1 cellular context compared by ENCODE assay signal in the genomic region with DNA sequence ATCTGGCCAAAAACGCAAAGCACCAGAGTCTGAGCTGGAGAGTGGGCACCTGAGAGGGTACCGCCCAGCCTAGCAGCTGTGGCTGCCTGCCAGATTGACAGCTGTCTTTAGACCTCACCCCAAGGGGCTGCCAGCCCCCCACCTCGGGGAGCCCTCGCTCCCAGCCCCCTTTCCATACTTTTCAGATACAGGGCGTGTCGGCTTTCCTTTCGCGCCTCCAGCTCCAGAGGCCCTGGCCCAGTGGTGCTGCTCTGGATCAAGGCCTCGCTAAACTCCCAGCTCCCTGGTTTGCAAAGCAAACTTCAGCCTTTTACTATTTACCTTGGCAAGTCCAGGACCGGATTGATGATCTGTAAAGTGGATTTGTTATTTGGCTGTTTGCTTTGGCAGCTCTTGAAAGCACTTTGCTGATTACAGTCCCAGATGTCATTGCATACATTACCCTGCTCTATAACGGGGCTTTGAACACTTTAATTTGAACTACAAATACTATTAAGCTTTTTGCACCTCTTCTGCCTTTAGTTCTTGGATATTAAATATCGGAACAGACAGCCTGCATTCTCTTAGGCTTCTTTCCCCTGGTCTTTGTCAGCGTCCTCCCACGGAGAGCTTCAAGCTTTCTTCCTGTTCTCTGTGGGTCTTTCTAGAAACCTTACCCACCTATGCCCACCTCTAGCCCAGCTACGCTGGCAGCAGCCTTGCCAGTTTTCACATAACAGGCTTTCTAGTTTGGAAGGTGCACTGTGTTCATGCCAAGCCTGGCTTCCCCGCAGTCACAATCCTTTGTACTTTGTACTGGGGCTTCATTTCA.
A peak's percentile ranks its signal among the peaks of the same experiment; 100 is the strongest.
TF ChIP-seq lines count a peak whose summit lies in the region.

No MANE protein-coding gene starts in this region.

TF ChIP-seq in HepG2, 621 proteins besides CTCF, POLR2A, EP300 and RAD21 (continued from another document and continues in another):
- no peak for TF ChIP-seq ZNF646 (CRISPR knock-in tag; IDR thresholded peaks at IDR 0.05)
- peak; percentile 94 for TF ChIP-seq RXRB (CRISPR knock-in tag; IDR thresholded peaks at IDR 0.05; ENCODE audit: borderline replicate concordance)
- no peak for TF ChIP-seq ZNF75D (CRISPR knock-in tag; IDR thresholded peaks at IDR 0.05; ENCODE audit: borderline replicate concordance)
- TF ChIP-seq, protein P1, sequence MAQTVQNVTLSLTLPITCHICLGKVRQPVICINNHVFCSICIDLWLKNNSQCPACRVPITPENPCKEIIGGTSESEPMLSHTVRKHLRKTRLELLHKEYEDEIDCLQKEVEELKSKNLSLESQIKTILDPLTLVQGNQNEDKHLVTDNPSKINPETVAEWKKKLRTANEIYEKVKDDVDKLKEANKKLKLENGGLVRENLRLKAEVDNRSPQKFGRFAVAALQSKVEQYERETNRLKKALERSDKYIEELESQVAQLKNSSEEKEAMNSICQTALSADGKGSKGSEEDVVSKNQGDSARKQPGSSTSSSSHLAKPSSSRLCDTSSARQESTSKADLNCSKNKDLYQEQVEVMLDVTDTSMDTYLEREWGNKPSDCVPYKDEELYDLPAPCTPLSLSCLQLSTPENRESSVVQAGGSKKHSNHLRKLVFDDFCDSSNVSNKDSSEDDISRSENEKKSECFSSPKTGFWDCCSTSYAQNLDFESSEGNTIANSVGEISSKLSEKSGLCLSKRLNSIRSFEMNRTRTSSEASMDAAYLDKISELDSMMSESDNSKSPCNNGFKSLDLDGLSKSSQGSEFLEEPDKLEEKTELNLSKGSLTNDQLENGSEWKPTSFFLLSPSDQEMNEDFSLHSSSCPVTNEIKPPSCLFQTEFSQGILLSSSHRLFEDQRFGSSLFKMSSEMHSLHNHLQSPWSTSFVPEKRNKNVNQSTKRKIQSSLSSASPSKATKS (CRISPR knock-in tag; IDR thresholded peaks at IDR 0.05) = no peak
- TF ChIP-seq ZNF207 (IDR thresholded peaks at IDR 0.05; ENCODE audit: borderline replicate concordance) = no peak
- TF ChIP-seq ZFX (CRISPR knock-in tag; IDR thresholded peaks at IDR 0.05; ENCODE audit: low read depth) = peak; percentile 91
- no peak for TF ChIP-seq ZNF251 (CRISPR knock-in tag; IDR thresholded peaks at IDR 0.05)
- peak; percentile 100 for TF ChIP-seq TCF7 (IDR thresholded peaks at IDR 0.05; ENCODE audit: low read depth)
- peak; percentile 98 for TF ChIP-seq FOXA1 (IDR thresholded peaks at IDR 0.05)
- TF ChIP-seq FOXA1 (CRISPR knock-in tag; IDR thresholded peaks at IDR 0.05) = peak; percentile 100
- TF ChIP-seq, protein P2, sequence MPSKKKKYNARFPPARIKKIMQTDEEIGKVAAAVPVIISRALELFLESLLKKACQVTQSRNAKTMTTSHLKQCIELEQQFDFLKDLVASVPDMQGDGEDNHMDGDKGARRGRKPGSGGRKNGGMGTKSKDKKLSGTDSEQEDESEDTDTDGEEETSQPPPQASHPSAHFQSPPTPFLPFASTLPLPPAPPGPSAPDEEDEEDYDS (CRISPR knock-in tag; IDR thresholded peaks at IDR 0.05) = peak; percentile 73
- TF ChIP-seq, protein P3, sequence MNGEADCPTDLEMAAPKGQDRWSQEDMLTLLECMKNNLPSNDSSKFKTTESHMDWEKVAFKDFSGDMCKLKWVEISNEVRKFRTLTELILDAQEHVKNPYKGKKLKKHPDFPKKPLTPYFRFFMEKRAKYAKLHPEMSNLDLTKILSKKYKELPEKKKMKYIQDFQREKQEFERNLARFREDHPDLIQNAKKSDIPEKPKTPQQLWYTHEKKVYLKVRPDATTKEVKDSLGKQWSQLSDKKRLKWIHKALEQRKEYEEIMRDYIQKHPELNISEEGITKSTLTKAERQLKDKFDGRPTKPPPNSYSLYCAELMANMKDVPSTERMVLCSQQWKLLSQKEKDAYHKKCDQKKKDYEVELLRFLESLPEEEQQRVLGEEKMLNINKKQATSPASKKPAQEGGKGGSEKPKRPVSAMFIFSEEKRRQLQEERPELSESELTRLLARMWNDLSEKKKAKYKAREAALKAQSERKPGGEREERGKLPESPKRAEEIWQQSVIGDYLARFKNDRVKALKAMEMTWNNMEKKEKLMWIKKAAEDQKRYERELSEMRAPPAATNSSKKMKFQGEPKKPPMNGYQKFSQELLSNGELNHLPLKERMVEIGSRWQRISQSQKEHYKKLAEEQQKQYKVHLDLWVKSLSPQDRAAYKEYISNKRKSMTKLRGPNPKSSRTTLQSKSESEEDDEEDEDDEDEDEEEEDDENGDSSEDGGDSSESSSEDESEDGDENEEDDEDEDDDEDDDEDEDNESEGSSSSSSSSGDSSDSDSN (CRISPR knock-in tag; IDR thresholded peaks at IDR 0.05) = peak; percentile 64
- TF ChIP-seq ZNF24 (IDR thresholded peaks at IDR 0.05) = peak; percentile 44; the same call in 1 of the 2 replicates
- TF ChIP-seq RFXANK (CRISPR knock-in tag; IDR thresholded peaks at IDR 0.05) = 0 out of 2 replicates have a peak, but pooled peaks have one; percentile 20
- peak; percentile 100 for TF ChIP-seq ARID3A (IDR thresholded peaks at IDR 0.05; ENCODE audit: low read depth, low read length)
- TF ChIP-seq, protein P4, sequence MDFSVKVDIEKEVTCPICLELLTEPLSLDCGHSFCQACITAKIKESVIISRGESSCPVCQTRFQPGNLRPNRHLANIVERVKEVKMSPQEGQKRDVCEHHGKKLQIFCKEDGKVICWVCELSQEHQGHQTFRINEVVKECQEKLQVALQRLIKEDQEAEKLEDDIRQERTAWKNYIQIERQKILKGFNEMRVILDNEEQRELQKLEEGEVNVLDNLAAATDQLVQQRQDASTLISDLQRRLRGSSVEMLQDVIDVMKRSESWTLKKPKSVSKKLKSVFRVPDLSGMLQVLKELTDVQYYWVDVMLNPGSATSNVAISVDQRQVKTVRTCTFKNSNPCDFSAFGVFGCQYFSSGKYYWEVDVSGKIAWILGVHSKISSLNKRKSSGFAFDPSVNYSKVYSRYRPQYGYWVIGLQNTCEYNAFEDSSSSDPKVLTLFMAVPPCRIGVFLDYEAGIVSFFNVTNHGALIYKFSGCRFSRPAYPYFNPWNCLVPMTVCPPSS (IDR thresholded peaks at IDR 0.05) = no peak
- 0 out of 2 replicates have a peak, but pooled peaks have one; percentile 27 for TF ChIP-seq HES4 (CRISPR knock-in tag; IDR thresholded peaks at IDR 0.05; ENCODE audit: borderline replicate concordance)
- TF ChIP-seq EZH2 (conservative IDR thresholded peaks at IDR 0.05; ENCODE audit: low read depth, low read length) = no peak
- TF ChIP-seq NCOA1 (CRISPR knock-in tag; IDR thresholded peaks at IDR 0.05) = no peak
- TF ChIP-seq ZNF549 (CRISPR knock-in tag; IDR thresholded peaks at IDR 0.05) = 0 out of 2 replicates have a peak, but pooled peaks have one; percentile 22
- TF ChIP-seq, protein P5, sequence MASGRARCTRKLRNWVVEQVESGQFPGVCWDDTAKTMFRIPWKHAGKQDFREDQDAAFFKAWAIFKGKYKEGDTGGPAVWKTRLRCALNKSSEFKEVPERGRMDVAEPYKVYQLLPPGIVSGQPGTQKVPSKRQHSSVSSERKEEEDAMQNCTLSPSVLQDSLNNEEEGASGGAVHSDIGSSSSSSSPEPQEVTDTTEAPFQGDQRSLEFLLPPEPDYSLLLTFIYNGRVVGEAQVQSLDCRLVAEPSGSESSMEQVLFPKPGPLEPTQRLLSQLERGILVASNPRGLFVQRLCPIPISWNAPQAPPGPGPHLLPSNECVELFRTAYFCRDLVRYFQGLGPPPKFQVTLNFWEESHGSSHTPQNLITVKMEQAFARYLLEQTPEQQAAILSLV (CRISPR knock-in tag; IDR thresholded peaks at IDR 0.05; ENCODE audit: borderline replicate concordance) = peak; percentile 78; the same call in 1 of the 2 replicates
- TF ChIP-seq NKX3-1 (CRISPR knock-in tag; IDR thresholded peaks at IDR 0.05) = peak; percentile 100
- peak; percentile 75; the same call in 1 of the 2 replicates for TF ChIP-seq GZF1 (CRISPR knock-in tag; IDR thresholded peaks at IDR 0.05)
- peak; percentile 31; the same call in 1 of the 2 replicates for TF ChIP-seq RBFOX2 (IDR thresholded peaks at IDR 0.05; ENCODE audit: low read depth, low read length)
- peak; percentile 86 for TF ChIP-seq BRF2 (CRISPR knock-in tag; IDR thresholded peaks at IDR 0.05)
- TF ChIP-seq ZNF614 (CRISPR knock-in tag; IDR thresholded peaks at IDR 0.05; ENCODE audit: borderline replicate concordance) = peak; percentile 94
- TF ChIP-seq BRD4 (CRISPR knock-in tag; IDR thresholded peaks at IDR 0.05) = no peak
- peak; percentile 16; the same call in 1 of the 2 replicates for TF ChIP-seq NFYB (CRISPR knock-in tag; IDR thresholded peaks at IDR 0.05)
- peak; percentile 82 for TF ChIP-seq TBL1XR1 (IDR thresholded peaks at IDR 0.05; ENCODE audit: borderline replicate concordance, low read length, partially characterized antibody)
- TF ChIP-seq, protein P6, sequence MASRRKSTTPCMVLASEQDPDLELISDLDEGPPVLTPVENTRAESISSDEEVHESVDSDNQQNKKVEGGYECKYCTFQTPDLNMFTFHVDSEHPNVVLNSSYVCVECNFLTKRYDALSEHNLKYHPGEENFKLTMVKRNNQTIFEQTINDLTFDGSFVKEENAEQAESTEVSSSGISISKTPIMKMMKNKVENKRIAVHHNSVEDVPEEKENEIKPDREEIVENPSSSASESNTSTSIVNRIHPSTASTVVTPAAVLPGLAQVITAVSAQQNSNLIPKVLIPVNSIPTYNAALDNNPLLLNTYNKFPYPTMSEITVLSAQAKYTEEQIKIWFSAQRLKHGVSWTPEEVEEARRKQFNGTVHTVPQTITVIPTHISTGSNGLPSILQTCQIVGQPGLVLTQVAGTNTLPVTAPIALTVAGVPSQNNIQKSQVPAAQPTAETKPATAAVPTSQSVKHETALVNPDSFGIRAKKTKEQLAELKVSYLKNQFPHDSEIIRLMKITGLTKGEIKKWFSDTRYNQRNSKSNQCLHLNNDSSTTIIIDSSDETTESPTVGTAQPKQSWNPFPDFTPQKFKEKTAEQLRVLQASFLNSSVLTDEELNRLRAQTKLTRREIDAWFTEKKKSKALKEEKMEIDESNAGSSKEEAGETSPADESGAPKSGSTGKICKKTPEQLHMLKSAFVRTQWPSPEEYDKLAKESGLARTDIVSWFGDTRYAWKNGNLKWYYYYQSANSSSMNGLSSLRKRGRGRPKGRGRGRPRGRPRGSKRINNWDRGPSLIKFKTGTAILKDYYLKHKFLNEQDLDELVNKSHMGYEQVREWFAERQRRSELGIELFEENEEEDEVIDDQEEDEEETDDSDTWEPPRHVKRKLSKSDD (CRISPR knock-in tag; IDR thresholded peaks at IDR 0.05; ENCODE audit: low read depth) = peak; percentile 46; the same call in 1 of the 2 replicates
